In genomic region chr5:181134259-181134658, GRCh38 we compare ENCODE assay signal across 21 cellular contexts. TPM values are rescaled to one million over a fixed set of nuclear protein-coding genes. Genes with fewer than 3 reads are reported as not detected.
"Had no signal": no experiment of that assay in that cellular context is flagged by ENCODE, and none has a peak within 500 bp of the region (broad histone marks: within the 10 kb centered on the region; RNA-seq: fewer than 3 reads in every experiment).

No MANE protein-coding gene starts in this region.

- H3K27ac ChIP-seq: adrenal gland had no signal

- H3K4me3 ChIP-seq: adrenal gland had no signal

- H3K4me1 ChIP-seq: adrenal gland had no signal

- DNase-seq: activated CD4-positive, alpha-beta T cell treated with anti-CD3 and anti-CD28 coated beads for 48 hours; activated CD4-positive, alpha-beta T cell treated with anti-CD3 and anti-CD28 coated beads, Interleukin-2, amount 50 U/mL, for 4 hours; activated CD4-positive, CD25-positive, alpha-beta regulatory T cell treated with anti-CD3 and anti-CD28 coated beads, Interleukin-2, amount 50 U/mL, for 72 hours; activated CD8-positive, alpha-beta memory T cell treated with anti-CD3 and anti-CD28 coated beads, Interleukin-2, amount 50 U/mL, for 48 hours; activated CD8-positive, alpha-beta T cell treated with anti-CD3 and anti-CD28 coated beads, Interleukin-2, amount 10 ng/mL, durations not matched to agents 7 days and 5 days; activated naive CD4-positive, alpha-beta T cell treated with anti-CD3 and anti-CD28 coated beads, Interleukin-2, amount 50 U/mL, for 16 hours; activated naive CD8-positive, alpha-beta T cell treated with anti-CD3 and anti-CD28 coated beads, Interleukin-2, amount 10 ng/mL, durations not matched to agents 7 days and 5 days; activated T-cell treated with anti-CD3 and anti-CD28 coated beads, Interleukin-2, amount 50 U/mL, for 1 hour; MV-4-11; NCI-H1092 treated with DMSO at 0.1 percent for 48 hours; NCI-H1417 treated with DMSO at 0.1 percent for 48 hours; NCI-H1694; NCI-H2107; NCI-H2171 treated with DMSO at 0.1 percent for 48 hours; NCI-H526; NK-92 treated with Interleukin-12 subunit alpha and Interleukin-12 subunit beta, amount 100 ng/mL, for 24 hours had no signal

- H3K36me3 ChIP-seq: adrenal gland had no signal

- H3K27me3 ChIP-seq: adrenal gland had no signal

- ATAC-seq: activated CD8-positive, alpha-beta T cell treated with anti-CD3 and anti-CD28 coated beads, Interleukin-2, amount 10 ng/mL, durations not matched to agents 7 days and 5 days had no signal

- H3K9me3 ChIP-seq: adrenal gland had no signal

RNA-seq across cellular contexts. Expression of gene OR2V1, which starts 3.3 kb away (rescaled TPM):
- total RNA-seq: activated CD8-positive, alpha-beta T cell treated with anti-CD3 and anti-CD28 coated beads, Interleukin-2, amount 10 ng/mL, durations not matched to agents 7 days and 5 days; activated naive CD8-positive, alpha-beta T cell treated with anti-CD3 and anti-CD28 coated beads, Interleukin-2, amount 10 ng/mL, durations not matched to agents 7 days and 5 days; adrenal gland; bronchial epithelial cell; M059J; NCI-H460; T-helper 1 cell treated with Interleukin-12 subunit alpha and Interleukin-12 subunit beta and Interleukin-4 antibody, amounts not matched to agents 30 ng/mL and 1 ng/mL, for 36 hours had no signal
- polyA plus RNA-seq: adrenal gland had no signal

RNA-seq across cellular contexts. Expression of gene OR2V2, which starts 13.1 kb away (rescaled TPM):
- total RNA-seq: activated CD8-positive, alpha-beta T cell treated with anti-CD3 and anti-CD28 coated beads, Interleukin-2, amount 10 ng/mL, durations not matched to agents 7 days and 5 days; activated naive CD8-positive, alpha-beta T cell treated with anti-CD3 and anti-CD28 coated beads, Interleukin-2, amount 10 ng/mL, durations not matched to agents 7 days and 5 days; adrenal gland; bronchial epithelial cell; M059J; NCI-H460; T-helper 1 cell treated with Interleukin-12 subunit alpha and Interleukin-12 subunit beta and Interleukin-4 antibody, amounts not matched to agents 30 ng/mL and 1 ng/mL, for 36 hours had no signal
- polyA plus RNA-seq: adrenal gland had no signal
